In genomic region chr2:98486374-98486981, GRCh38 we compare ENCODE assay signal across 14 cellular contexts. TPM values are rescaled to one million over a fixed set of nuclear protein-coding genes. Genes with fewer than 3 reads are reported as not detected.
DNase-seq lines count a peak whose midpoint lies in the region; ATAC-seq and TF ChIP-seq lines count a peak whose summit lies in the region.
"Had no signal": no experiment of that assay in that cellular context is flagged by ENCODE, and none has a peak within 500 bp of the region (broad histone marks: within the 10 kb centered on the region; RNA-seq: fewer than 3 reads in every experiment).

No MANE protein-coding gene starts in this region.

- no peaks in the 10 kb centered on the region for H3K9me2 ChIP-seq in MM.1S (replicated peaks; ENCODE audit: insufficient read depth, low read length)

- H3K36me3 ChIP-seq in MM.1S (replicated peaks; ENCODE audit: insufficient read depth, low read length) (0 out of 2 replicates have a peak, but pooled peaks cover 3% of the 10 kb centered on the region), testis (ENCODE audit: low read depth, missing control alignments) (no peaks in the 10 kb centered on the region)

- no peak for TF ChIP-seq POLR2A in testis (IDR thresholded peaks at IDR 0.05)

- H3K9ac ChIP-seq in MM.1S (ENCODE audit: low read length) = peak overlapping the region; percentile 85
- H3K9ac ChIP-seq: parathyroid adenoma had no signal

- H3K27me3 ChIP-seq in MM.1S (replicated peaks; ENCODE audit: insufficient read depth, low read length) (no peaks in the 10 kb centered on the region), testis (no peaks in the 10 kb centered on the region)

- H3K27ac ChIP-seq in MM.1S (ENCODE audit: low read length) (peak overlapping the region; percentile 98), testis (no peak overlapping the region)
- H3K27ac ChIP-seq: parathyroid adenoma had no signal

- H3K27me3 Mint-ChIP-seq in activated naive CD4-positive, alpha-beta T cell treated with anti-CD3 and anti-CD28 coated beads, Interleukin-2, amount 50 U/mL, for 24 hours = no peaks in the 10 kb centered on the region
- no peaks in the 10 kb centered on the region for H3K27me3 Mint-ChIP-seq in effector memory CD8-positive, alpha-beta T cell

- H3K4me3 Mint-ChIP-seq in activated naive CD4-positive, alpha-beta T cell treated with anti-CD3 and anti-CD28 coated beads, Interleukin-2, amount 50 U/mL, for 24 hours = no peak overlapping the region
- H3K4me3 Mint-ChIP-seq in effector memory CD8-positive, alpha-beta T cell = peak overlapping the region; percentile 34 to 36

- no peaks in the 10 kb centered on the region for H3K9me3 ChIP-seq in MM.1S (replicated peaks; ENCODE audit: insufficient read depth, low read length)
- no peaks in the 10 kb centered on the region for H3K9me3 ChIP-seq in testis

- H3K4me1 ChIP-seq in MM.1S (ENCODE audit: low read length) (peaks cover 94% of the 10 kb centered on the region), testis (peaks cover 21% of the 10 kb centered on the region)

- H3K9me3 Mint-ChIP-seq in activated naive CD4-positive, alpha-beta T cell treated with anti-CD3 and anti-CD28 coated beads, Interleukin-2, amount 50 U/mL, for 24 hours = no peaks in the 10 kb centered on the region
- no peaks in the 10 kb centered on the region for H3K9me3 Mint-ChIP-seq in effector memory CD8-positive, alpha-beta T cell

- WGBS in testis, 2 donors = 80 to 87% methylated on average over 5 of the region's 5 CpGs

- intact Hi-C loops in testis (cut with DNase I; ENCODE audit: low total_unique reads) = no loop called here

- peaks cover 88% of the 10 kb centered on the region for H3F3A ChIP-seq in MM.1S (ENCODE audit: insufficient read depth, low read length)

- no peaks in the 10 kb centered on the region for H4K20me1 ChIP-seq in MM.1S (ENCODE audit: insufficient read depth, low read length)

- H3K4me1 Mint-ChIP-seq in activated naive CD4-positive, alpha-beta T cell treated with anti-CD3 and anti-CD28 coated beads, Interleukin-2, amount 50 U/mL, for 24 hours = peaks cover 95% of the 10 kb centered on the region
- H3K4me1 Mint-ChIP-seq in effector memory CD8-positive, alpha-beta T cell (ENCODE audit: low read depth in 2 of 2) = peaks cover 74 to 89% of the 10 kb centered on the region in 2 donors

- H3K79me2 ChIP-seq in MM.1S (ENCODE audit: low read length) = peaks cover 88% of the 10 kb centered on the region

- ATAC-seq in effector memory CD8-positive, alpha-beta T cell (replicated peaks) = no peak
- ATAC-seq in GM19328 (IDR thresholded peaks at IDR 0.05; ENCODE audit: unreplicated experiment) = no peak

- no peak for DNase-seq in activated naive CD4-positive, alpha-beta T cell treated with Interleukin-2 at 50 U/mL for 16 hours
- DNase-seq in MM.1S (peak; percentile 78), testis (peak; percentile 56), UCSD-AML1 (lab: John Stamatoyannopoulos, UW; ENCODE audit: unreplicated experiment) (no peak), GF-D8 (lab: John Stamatoyannopoulos, UW) (no peak)
- DNase-seq in effector memory CD8-positive, alpha-beta T cell = no peak
- DNase-seq: activated CD4-positive, alpha-beta T cell treated with anti-CD3 and anti-CD28 coated beads for 48 hours; activated naive CD4-positive, alpha-beta T cell; caudate nucleus; midbrain; NCI-H2029 treated with DMSO at 0.1 percent for 48 hours had no signal

- H3K27ac Mint-ChIP-seq in activated naive CD4-positive, alpha-beta T cell treated with anti-CD3 and anti-CD28 coated beads, Interleukin-2, amount 50 U/mL, for 24 hours = peak overlapping the region; percentile 52
- peak overlapping the region; percentile 89 for H3K27ac Mint-ChIP-seq in effector memory CD8-positive, alpha-beta T cell

- no peak for TF ChIP-seq CTCF in MM.1S (IDR thresholded peaks at IDR 0.05; ENCODE audit: low read length)
- no peak for TF ChIP-seq CTCF in testis (IDR thresholded peaks at IDR 0.05)

- H3K4me3 ChIP-seq in MM.1S (ENCODE audit: low read length) = no peak overlapping the region
- H3K4me3 ChIP-seq in testis = no peak overlapping the region

- H2AFZ ChIP-seq in MM.1S (ENCODE audit: low read length) = no peak overlapping the region
- H2AFZ ChIP-seq: parathyroid adenoma had no signal

- peak overlapping the region; percentile 82 for H3K4me2 ChIP-seq in MM.1S (ENCODE audit: low read depth, low read length)

- H3K36me3 Mint-ChIP-seq in activated naive CD4-positive, alpha-beta T cell treated with anti-CD3 and anti-CD28 coated beads, Interleukin-2, amount 50 U/mL, for 24 hours = no peaks in the 10 kb centered on the region
- peaks cover 12% of the 10 kb centered on the region for H3K36me3 Mint-ChIP-seq in effector memory CD8-positive, alpha-beta T cell (ENCODE audit: insufficient read depth)

RNA-seq across cellular contexts. Expression of gene INPP4A, which starts 41.8 kb away (rescaled TPM):
- total RNA-seq in testis = 10 to 100 TPM; 35.6 to 42.9 TPM
- polyA plus RNA-seq in testis (ENCODE audit: insufficient read depth, low read depth, low replicate concordance) = 13.3 TPM

Comparison
In these comparisons a context has a peak if more than half of its experiments do, and no peak if none do; other contexts are left out.
1. DNase-seq: peak in MM.1S (single experiment) and testis (single experiment); none in activated naive CD4-positive, alpha-beta T cell treated with Interleukin-2 at 50 U/mL for 16 hours (single experiment), effector memory CD8-positive, alpha-beta T cell (0 of 3), UCSD-AML1 (single experiment) and GF-D8 (single experiment).